16 cellular contexts compared by ENCODE assay signal in genomic region chr20:57312138-57312537, GRCh38. TPM values are rescaled to one million over a fixed set of nuclear protein-coding genes. Genes with fewer than 3 reads are reported as not detected.
DNase-seq lines count a peak whose midpoint lies in the region; ATAC-seq, FAIRE-seq and TF ChIP-seq lines count a peak whose summit lies in the region.
"Had no signal": no experiment of that assay in that cellular context is flagged by ENCODE, and none has a peak within 500 bp of the region (broad histone marks: within the 10 kb centered on the region; RNA-seq: fewer than 3 reads in every experiment).

No MANE protein-coding gene starts in this region.

- TF ChIP-seq EP300 in HepG2 (IDR thresholded peaks at IDR 0.05; ENCODE audit: low read depth in 2 of 2, low read length in 2 of 2): no peak
- TF ChIP-seq EP300 in HepG2 (CRISPR knock-in tag; IDR thresholded peaks at IDR 0.05; ENCODE audit: borderline replicate concordance): no peak
- no peak for TF ChIP-seq EP300 in H1 (IDR thresholded peaks at IDR 0.05; ENCODE audit: borderline replicate concordance in 1 of 2, low read depth in 2 of 2, low read length in 2 of 2)

- no peak overlapping the region for H2AK5ac ChIP-seq in H1 (ENCODE audit: low read depth, low read length)
- no peak overlapping the region for H2AK5ac ChIP-seq in trophoblast cell (ENCODE audit: low read length)

- H2BK15ac ChIP-seq in H1 (ENCODE audit: low read length): no peak overlapping the region

- TF ChIP-seq CTCF in HepG2 (CRISPR knock-in tag; IDR thresholded peaks at IDR 0.05) (no peak), right lobe of liver (IDR thresholded peaks at IDR 0.05) (no peak), H1 (IDR thresholded peaks at IDR 0.05; ENCODE audit: control extremely low read depth in 1 of 3, insufficient read depth in 1 of 3, low read depth in 1 of 3, low read length in 3 of 3) (no peak)

- H2BK120ac ChIP-seq in H1 (replicated peaks; ENCODE audit: low read depth, low read length): no peak overlapping the region
- H2BK120ac ChIP-seq in trophoblast cell (ENCODE audit: insufficient read depth, low read length, poor library complexity): no peak overlapping the region

- H3K79me2 ChIP-seq in HepG2 (ENCODE audit: insufficient read depth, low read length): no peaks in the 10 kb centered on the region
- no peaks in the 10 kb centered on the region for H3K79me2 ChIP-seq in H1 (ENCODE audit: control insufficient read depth in 1 of 2, insufficient read depth in 2 of 2, low read length in 2 of 2)
- no peaks in the 10 kb centered on the region for H3K79me2 ChIP-seq in trophoblast cell (ENCODE audit: control insufficient read depth, insufficient read depth, low read length, poor library complexity)

- H3K23ac ChIP-seq in H1 (ENCODE audit: insufficient read length) (no peak overlapping the region), trophoblast cell (ENCODE audit: low read length) (no peak overlapping the region)

- DNase-seq in HepG2 (ENCODE audit: low spot score) (no peak), right lobe of liver (no peak), H1 (ENCODE audit: low read depth in 1 of 2, low spot score in 2 of 2) (no peak), trophoblast cell (peak; percentile 20 to 30), NCI-H1436 treated with DMSO at 0.1 percent for 48 hours (lab: John Stamatoyannopoulos, UW) (no peak), NCI-H2227 treated with DMSO at 0.1 percent for 48 hours (lab: John Stamatoyannopoulos, UW) (no peak)
- DNase-seq: ACHN; CD4-positive, CD25-positive, alpha-beta regulatory T cell; GOT3 had no signal

- H3K79me1 ChIP-seq in H1 (ENCODE audit: low read depth, low read length) (no peaks in the 10 kb centered on the region), trophoblast cell (ENCODE audit: low read length) (peaks cover 2% of the 10 kb centered on the region)

- no peak overlapping the region for H3K4me2 ChIP-seq in HepG2 (ENCODE audit: low read depth, low read length)
- no peak overlapping the region for H3K4me2 ChIP-seq in H1 (ENCODE audit: insufficient read depth in 1 of 2, low read depth in 2 of 2, low read length in 2 of 2)
- no peak overlapping the region for H3K4me2 ChIP-seq in trophoblast cell (ENCODE audit: low read length)
- H3K4me2 ChIP-seq: BLaER1 treated with 17β-estradiol and CSF1 and Interleukin-3, amounts not matched to agents 10 nM and 100 nM had no signal

- no peak overlapping the region for H3K56ac ChIP-seq in H1 (replicated peaks; ENCODE audit: insufficient read length, low read depth, low read length)

- 3% methylated on average over 6 of the region's 6 CpGs for WGBS in HepG2 (ENCODE audit: low lambda C conversion rate)
- WGBS in right lobe of liver (ENCODE audit: insufficient coverage, low coverage, low lambda C conversion rate, missing lambda C conversion rate): 62% methylated on average over 2 of the region's 6 CpGs
- 85% methylated on average over 6 of the region's 6 CpGs; no CpG with 5 or more reads in 1 of the 2 experiments for WGBS in H1 (ENCODE audit: extremely low coverage in 1 of 2, insufficient coverage in 1 of 2, insufficient read length in 1 of 2, insufficient replicate concordance in 2 of 2, low coverage in 1 of 2, low lambda C conversion rate in 2 of 2, missing lambda C conversion rate in 1 of 2), 2 experiments
- no CpG with 5 or more reads among the region's 6 CpGs for WGBS in trophoblast cell (ENCODE audit: extremely low coverage, insufficient coverage, insufficient read length)

- H2BK12ac ChIP-seq in H1 (ENCODE audit: low read depth, low read length): no peak overlapping the region
- no peak overlapping the region for H2BK12ac ChIP-seq in trophoblast cell (ENCODE audit: low read length)

- H2BK20ac ChIP-seq in H1 (ENCODE audit: low read length): no peak overlapping the region

- H4K12ac ChIP-seq in trophoblast cell (ENCODE audit: low read depth, low read length): no peak overlapping the region

- H3K36me3 ChIP-seq in HepG2 (replicated peaks in 1 of 2; ENCODE audit: control insufficient read depth in 1 of 2, insufficient read depth in 2 of 2, low read length in 2 of 2): no peaks in the 10 kb centered on the region
- no peaks in the 10 kb centered on the region for H3K36me3 ChIP-seq in right lobe of liver
- no peaks in the 10 kb centered on the region for H3K36me3 ChIP-seq in H1 (ENCODE audit: control insufficient read depth in 2 of 4, insufficient read depth in 4 of 4, low read length in 3 of 4)
- no peaks in the 10 kb centered on the region for H3K36me3 ChIP-seq in trophoblast cell (ENCODE audit: control insufficient read depth in 1 of 2, insufficient read depth in 2 of 2, low read length in 2 of 2)
- H3K36me3 ChIP-seq: BLaER1 treated with 17β-estradiol and CSF1 and Interleukin-3, amounts not matched to agents 10 nM and 100 nM; HAP-1 had no signal

- H3K18ac ChIP-seq in H1 (ENCODE audit: extremely low read depth, low read length) (no peak overlapping the region), trophoblast cell (ENCODE audit: low read length) (no peak overlapping the region)

- H3K4me1 ChIP-seq in HepG2 (ENCODE audit: insufficient read depth, low read length): no peaks in the 10 kb centered on the region
- no peaks in the 10 kb centered on the region for H3K4me1 ChIP-seq in right lobe of liver
- no peaks in the 10 kb centered on the region for H3K4me1 ChIP-seq in H1 (replicated peaks in 1 of 4; ENCODE audit: control insufficient read depth in 3 of 4, insufficient read depth in 4 of 4, low read length in 3 of 4)
- peaks cover 13 to 15% of the 10 kb centered on the region in 2 experiments for H3K4me1 ChIP-seq in trophoblast cell (ENCODE audit: control insufficient read depth in 1 of 2, insufficient read depth in 2 of 2, low read length in 2 of 2)
- H3K4me1 ChIP-seq: HAP-1 had no signal

- H3K27me3 ChIP-seq in HepG2 (ENCODE audit: control insufficient read depth in 1 of 2, insufficient read depth in 2 of 2, low read length in 2 of 2) (peaks cover 5 to 49% of the 10 kb centered on the region in 2 experiments; a peak in 4 of 5 replicates), right lobe of liver (no peaks in the 10 kb centered on the region), H1 (replicated peaks in 1 of 4; ENCODE audit: control insufficient read depth in 3 of 4, extremely low read depth in 1 of 4, insufficient read depth in 3 of 4, low read length in 3 of 4) (no peaks in the 10 kb centered on the region; a peak in 2 of 7 replicates), trophoblast cell (ENCODE audit: insufficient read depth, low read length) (no peaks in the 10 kb centered on the region)
- H3K27me3 ChIP-seq: BLaER1 treated with 17β-estradiol and CSF1 and Interleukin-3, amounts not matched to agents 10 nM and 100 nM had no signal

- intact Hi-C loops in HepG2 (cut with micrococcal nuclease; ENCODE audit: unreplicated experiment) (no loop called here), right lobe of liver (cut with DNase I) (no loop called here)

- H2AFZ ChIP-seq in HepG2 (ENCODE audit: low read length): no peak overlapping the region
- H2AFZ ChIP-seq in H1 (ENCODE audit: low read length): no peak overlapping the region
- H2AFZ ChIP-seq in trophoblast cell (ENCODE audit: insufficient read depth, low read length, poor library complexity): no peak overlapping the region

- H4K91ac ChIP-seq in H1 (replicated peaks; ENCODE audit: insufficient read length, low read length) (peak overlapping the region; percentile 62), trophoblast cell (ENCODE audit: low read depth, low read length) (no peak overlapping the region)

- H3K4ac ChIP-seq in H1 (replicated peaks; ENCODE audit: insufficient read length, low read depth, low read length) (no peak overlapping the region), trophoblast cell (ENCODE audit: low read depth, low read length) (no peak overlapping the region)

- H4K20me1 ChIP-seq in HepG2 (ENCODE audit: insufficient read depth, low read length) (no peaks in the 10 kb centered on the region), H1 (replicated peaks in 1 of 2; ENCODE audit: control insufficient read depth in 1 of 2, insufficient read depth in 2 of 2, low read length in 2 of 2) (no peaks in the 10 kb centered on the region)
- H4K20me1 ChIP-seq: BLaER1 treated with 17β-estradiol and CSF1 and Interleukin-3, amounts not matched to agents 10 nM and 100 nM had no signal

- H4K8ac ChIP-seq in H1 (ENCODE audit: extremely low read depth, insufficient read depth, low read length) (no peak overlapping the region), trophoblast cell (ENCODE audit: low read depth, low read length) (no peak overlapping the region)

- no peak overlapping the region for H3K9ac ChIP-seq in HepG2 (ENCODE audit: insufficient read depth, low read depth, low read length)
- H3K9ac ChIP-seq in H1 (replicated peaks in 1 of 4; ENCODE audit: extremely low read depth in 1 of 4, low read depth in 3 of 4, low read length in 3 of 4): no peak overlapping the region
- H3K9ac ChIP-seq in trophoblast cell (ENCODE audit: low read length): no peak overlapping the region
- H3K9ac ChIP-seq: BLaER1 treated with 17β-estradiol and CSF1 and Interleukin-3, amounts not matched to agents 10 nM and 100 nM had no signal

- TF ChIP-seq POLR2A in HepG2 (IDR thresholded peaks at IDR 0.05; ENCODE audit: insufficient read depth in 1 of 2, low read depth in 2 of 2, low read length in 2 of 2) (no peak), right lobe of liver (IDR thresholded peaks at IDR 0.05) (no peak), H1 (IDR thresholded peaks at IDR 0.05; ENCODE audit: control extremely low read depth in 1 of 2, low read depth in 2 of 2, low read length in 2 of 2) (no peak)

- no peak for TF ChIP-seq RAD21 in HepG2 (CRISPR knock-in tag; IDR thresholded peaks at IDR 0.05)
- no peak for TF ChIP-seq RAD21 in H1 (IDR thresholded peaks at IDR 0.05 in 1 of 2, conservative IDR thresholded peaks at IDR 0.05 in 1 of 2; ENCODE audit: low read depth in 2 of 2, low read length in 2 of 2)

- H3K4me3 ChIP-seq in HepG2 (replicated peaks in 1 of 3; ENCODE audit: insufficient read depth in 1 of 3, low read depth in 2 of 3, low read length in 3 of 3) (no peak overlapping the region), right lobe of liver (no peak overlapping the region), H1 (ENCODE audit: extremely low read depth in 1 of 4, insufficient read depth in 2 of 4, low read depth in 3 of 4, low read length in 4 of 4) (no peak overlapping the region), trophoblast cell (ENCODE audit: low read depth, low read length) (no peak overlapping the region)
- H3K4me3 ChIP-seq: BLaER1 treated with 17β-estradiol and CSF1 and Interleukin-3, amounts not matched to agents 10 nM and 100 nM; HAP-1; K562 had no signal

- BruUV-seq in HepG2 (replicated peaks; lab: Mats Ljungman, UMichigan): no TSS peak

- in situ Hi-C loops in HepG2 (cut with HindIII; ENCODE audit: extremely low pct_ligation_motif_present, low pct_unique_long_range_greater_than_20kb): no loop called here

- CTCF ChIA-PET in HepG2 (lab: Yijun Ruan, JAX; ENCODE audit: low intra/inter-chr PET ratio, low total read pairs): interaction anchor here (1.2 kb wide), 1 partner anchor 20 kb away, joined by 3 read pairs; no protein-coding TSS in a partner anchor
- CTCF ChIA-PET in H1 (lab: Charles Lee; ENCODE audit: partially characterized antibody): interaction anchor here (1.2 to 1.4 kb wide), 3 partner anchors 17 to 24 kb away, joined by 3 read pairs; no protein-coding TSS in a partner anchor

- no peak overlapping the region for H3K14ac ChIP-seq in H1 (ENCODE audit: insufficient read length)
- H3K14ac ChIP-seq in trophoblast cell (ENCODE audit: low read length): no peak overlapping the region

- H3K27ac ChIP-seq in HepG2 (ENCODE audit: extremely low read length, insufficient read depth, low read length) (no peak overlapping the region), right lobe of liver (no peak overlapping the region), H1 (ENCODE audit: low read depth, low read length) (no peak overlapping the region), trophoblast cell (ENCODE audit: low read depth, low read length) (no peak overlapping the region)
- H3K27ac ChIP-seq: BLaER1 treated with 17β-estradiol and CSF1 and Interleukin-3, amounts not matched to agents 10 nM and 100 nM had no signal

- H4K5ac ChIP-seq in H1 (ENCODE audit: insufficient read length, low read depth, low read length): no peak overlapping the region

- POLR2A ChIA-PET in HepG2 (lab: Yijun Ruan, JAX): no interaction called here
- POLR2A ChIA-PET in H1 (lab: Charles Lee; ENCODE audit: partially characterized antibody): no interaction called here

- H2BK5ac ChIP-seq in H1 (ENCODE audit: low read depth, low read length) (no peak overlapping the region), trophoblast cell (ENCODE audit: low read depth, low read length, poor library complexity) (no peak overlapping the region)

- H3K9me3 ChIP-seq in HepG2 (ENCODE audit: low read length) (no peaks in the 10 kb centered on the region), right lobe of liver (no peaks in the 10 kb centered on the region), H1 (ENCODE audit: insufficient read depth in 2 of 2, low read depth in 1 of 2, low read length in 1 of 2) (no peaks in the 10 kb centered on the region), trophoblast cell (ENCODE audit: insufficient read depth, low read depth, low read length) (no peaks in the 10 kb centered on the region)
- H3K9me3 ChIP-seq: HAP-1 had no signal

- FAIRE-seq in HepG2 (lab: Jason Lieb, UNC) (no peak), H1 (lab: Jason Lieb, UNC) (no peak)
- FAIRE-seq: GM18507, K562 had no signal

- ATAC-seq in HepG2 (no peak), right lobe of liver (no peak), HG03378 (IDR thresholded peaks at IDR 0.05; ENCODE audit: unreplicated experiment) (no peak)
- ATAC-seq: K562 had no signal

- no peaks in the 10 kb centered on the region for H3K23me2 ChIP-seq in H1 (ENCODE audit: low read depth, low read length)

RNA-seq across cellular contexts. Expression of gene SPO11, which starts 17.5 kb away (rescaled TPM):
- total RNA-seq in HepG2 (2016; rRNA removed; fragmentation: Illumina TruSeq; extraction: Trizol): not detected in 2 replicates
- total RNA-seq in HepG2 (2016; cell fraction: cytosol; rRNA removed; fragmentation: Illumina TruSeq; extraction: Trizol; ENCODE audit: low read depth): not detected in 2 replicates
- not detected in 2 replicates for total RNA-seq in HepG2 (2016; cell fraction: insoluble cytoplasmic fraction; rRNA removed; fragmentation: Illumina TruSeq; extraction: Trizol)
- not detected in 2 replicates for total RNA-seq in HepG2 (2016; cell fraction: membrane; rRNA removed; fragmentation: Illumina TruSeq; extraction: Trizol)
- not detected in 2 replicates for total RNA-seq in HepG2 (2016; cell fraction: nucleus; rRNA removed; fragmentation: Illumina TruSeq; extraction: Trizol)
- not detected in 2 replicates for polyA plus RNA-seq in HepG2 (2011; rRNA removed)
- not detected in 2 replicates for polyA plus RNA-seq in HepG2 (2011; cell fraction: cytosol; rRNA removed)
- not detected in 2 replicates for polyA plus RNA-seq in HepG2 (2011; cell fraction: nucleus; rRNA removed)
- not detected in 2 replicates for polyA plus RNA-seq in HepG2 (2012)
- polyA plus RNA-seq in HepG2 (2016; cell fraction: cytosol; fragmentation: Illumina TruSeq; extraction: Trizol; ENCODE audit: low read depth): not detected in 2 replicates
- polyA plus RNA-seq in HepG2 (2016; cell fraction: insoluble cytoplasmic fraction; fragmentation: Illumina TruSeq; extraction: Trizol; ENCODE audit: low read depth): not detected in 2 replicates
- polyA plus RNA-seq in HepG2 (2016; cell fraction: membrane; fragmentation: Illumina TruSeq; extraction: Trizol; ENCODE audit: low read depth): not detected in 2 replicates
- not detected in 2 replicates for polyA plus RNA-seq in HepG2 (2016; cell fraction: nucleus; fragmentation: Illumina TruSeq; extraction: Trizol; ENCODE audit: insufficient read depth, low read depth)
- polyA minus RNA-seq in HepG2 (2011; rRNA and poly(A)+ RNA removed; ENCODE audit: low replicate concordance): not detected in 2 replicates
- not detected in 2 replicates for polyA minus RNA-seq in HepG2 (2011; cell fraction: cytosol; rRNA and poly(A)+ RNA removed)
- not detected in 2 replicates for polyA minus RNA-seq in HepG2 (2011; cell fraction: nucleus; rRNA and poly(A)+ RNA removed)
- not detected for total RNA-seq in right lobe of liver
- not detected in 2 replicates for total RNA-seq in H1 (2021; fragmentation: NEBNext Ultra II Directional; extraction: Animal tissue kit (Norgen Biotek cat#: 25700))
- not detected in 2 replicates for polyA plus RNA-seq in H1 (2011; rRNA removed)
- not detected for polyA plus RNA-seq in H1 (2011; cell fraction: cytosol; rRNA removed)
- not detected for polyA plus RNA-seq in H1 (2011; cell fraction: nucleus; rRNA removed)
- not detected in 4 replicates for polyA plus RNA-seq in H1 (2012, experiment 1 of 2)
- not detected for polyA plus RNA-seq in H1 (2012, experiment 2 of 2)
- not detected for polyA plus RNA-seq in H1 (2013, experiment 1 of 2)
- not detected for polyA plus RNA-seq in H1 (2013, experiment 2 of 2)
- not detected in 2 replicates for polyA minus RNA-seq in H1 (2011; rRNA and poly(A)+ RNA removed)
- polyA minus RNA-seq in H1 (2011; cell fraction: cytosol; rRNA and poly(A)+ RNA removed): not detected
- polyA minus RNA-seq in H1 (2011; cell fraction: nucleus; rRNA and poly(A)+ RNA removed): not detected
- polyA plus RNA-seq in trophoblast cell (2013): not detected in 2 replicates
- total RNA-seq: A172; CD4-positive, CD25-positive, alpha-beta regulatory T cell; Daoy; K562 had no signal
- polyA plus RNA-seq: CD4-positive, CD25-positive, alpha-beta regulatory T cell; K562 had no signal

RNA-seq across cellular contexts. Expression of gene RAE1, which starts 38.9 kb away (rescaled TPM):
- total RNA-seq in HepG2 (2016; rRNA removed; fragmentation: Illumina TruSeq; extraction: Trizol) (72.9 and 84.7 TPM in 2 replicates), right lobe of liver (10 to 100 TPM in 4 of 6 experiments, 1 to 10 TPM in 2; 8.6 to 22.1 (median 11.1) TPM)
- total RNA-seq in HepG2 (2016; cell fraction: cytosol; rRNA removed; fragmentation: Illumina TruSeq; extraction: Trizol; ENCODE audit: low read depth): 7.0 TPM in 2 replicates
- total RNA-seq in HepG2 (2016; cell fraction: insoluble cytoplasmic fraction; rRNA removed; fragmentation: Illumina TruSeq; extraction: Trizol): 69.1 and 75.0 TPM in 2 replicates
- total RNA-seq in HepG2 (2016; cell fraction: membrane; rRNA removed; fragmentation: Illumina TruSeq; extraction: Trizol): 12.7 and 13.6 TPM in 2 replicates
- total RNA-seq in HepG2 (2016; cell fraction: nucleus; rRNA removed; fragmentation: Illumina TruSeq; extraction: Trizol): 52.3 and 56.5 TPM in 2 replicates
- polyA plus RNA-seq in HepG2 (2011; rRNA removed) (29.2 and 36.1 TPM in 2 replicates), H1 (2011; rRNA removed) (44.9 and 58.8 TPM in 2 replicates)
- 38.8 and 67.0 TPM in 2 replicates for polyA plus RNA-seq in HepG2 (2011; cell fraction: cytosol; rRNA removed)
- 104 and 106 TPM in 2 replicates for polyA plus RNA-seq in HepG2 (2011; cell fraction: nucleus; rRNA removed)
- 40.7 and 46.9 TPM in 2 replicates for polyA plus RNA-seq in HepG2 (2012)
- 5.7 and 6.3 TPM in 2 replicates for polyA plus RNA-seq in HepG2 (2016; cell fraction: cytosol; fragmentation: Illumina TruSeq; extraction: Trizol; ENCODE audit: low read depth)
- 85.9 and 97.1 TPM in 2 replicates for polyA plus RNA-seq in HepG2 (2016; cell fraction: insoluble cytoplasmic fraction; fragmentation: Illumina TruSeq; extraction: Trizol; ENCODE audit: low read depth)
- 6.4 and 8.4 TPM in 2 replicates for polyA plus RNA-seq in HepG2 (2016; cell fraction: membrane; fragmentation: Illumina TruSeq; extraction: Trizol; ENCODE audit: low read depth)
- polyA plus RNA-seq in HepG2 (2016; cell fraction: nucleus; fragmentation: Illumina TruSeq; extraction: Trizol; ENCODE audit: insufficient read depth, low read depth): 70.0 and 74.0 TPM in 2 replicates
- 47.5 and 58.8 TPM in 2 replicates for polyA minus RNA-seq in HepG2 (2011; rRNA and poly(A)+ RNA removed; ENCODE audit: low replicate concordance)
- 20.8 and 32.8 TPM in 2 replicates for polyA minus RNA-seq in HepG2 (2011; cell fraction: cytosol; rRNA and poly(A)+ RNA removed)
- polyA minus RNA-seq in HepG2 (2011; cell fraction: nucleus; rRNA and poly(A)+ RNA removed): 119 and 124 TPM in 2 replicates
- total RNA-seq in H1 (2021; fragmentation: NEBNext Ultra II Directional; extraction: Animal tissue kit (Norgen Biotek cat#: 25700)): 33.0 and 35.9 TPM in 2 replicates
- polyA plus RNA-seq in H1 (2011; cell fraction: cytosol; rRNA removed): 50.7 TPM
- 39.7 TPM for polyA plus RNA-seq in H1 (2011; cell fraction: nucleus; rRNA removed)
- 38.3 to 45.8 TPM (median 41.2 TPM) in 4 replicates for polyA plus RNA-seq in H1 (2012, experiment 1 of 2)
- 20.3 TPM for polyA plus RNA-seq in H1 (2012, experiment 2 of 2)
- 20.4 TPM for polyA plus RNA-seq in H1 (2013, experiment 1 of 2)
- 17.4 TPM for polyA plus RNA-seq in H1 (2013, experiment 2 of 2)
- polyA minus RNA-seq in H1 (2011; rRNA and poly(A)+ RNA removed): 69.3 and 70.1 TPM in 2 replicates
- 23.9 TPM for polyA minus RNA-seq in H1 (2011; cell fraction: cytosol; rRNA and poly(A)+ RNA removed)
- 69.1 TPM for polyA minus RNA-seq in H1 (2011; cell fraction: nucleus; rRNA and poly(A)+ RNA removed)
- polyA plus RNA-seq in trophoblast cell (2013): 18.8 and 19.7 TPM in 2 replicates

RNA-seq across cellular contexts. Expression of gene BMP7, which starts 45.7 kb away (rescaled TPM):
- not detected in 2 replicates for total RNA-seq in HepG2 (2016; rRNA removed; fragmentation: Illumina TruSeq; extraction: Trizol)
- total RNA-seq in HepG2 (2016; cell fraction: cytosol; rRNA removed; fragmentation: Illumina TruSeq; extraction: Trizol; ENCODE audit: low read depth): not detected in 2 replicates
- total RNA-seq in HepG2 (2016; cell fraction: insoluble cytoplasmic fraction; rRNA removed; fragmentation: Illumina TruSeq; extraction: Trizol): not detected in 2 replicates
- total RNA-seq in HepG2 (2016; cell fraction: membrane; rRNA removed; fragmentation: Illumina TruSeq; extraction: Trizol): not detected in 2 replicates
- total RNA-seq in HepG2 (2016; cell fraction: nucleus; rRNA removed; fragmentation: Illumina TruSeq; extraction: Trizol): not detected in 2 replicates
- polyA plus RNA-seq in HepG2 (2011; rRNA removed): not detected in 2 replicates
- not detected in 2 replicates for polyA plus RNA-seq in HepG2 (2011; cell fraction: cytosol; rRNA removed)
- not detected in 2 replicates for polyA plus RNA-seq in HepG2 (2011; cell fraction: nucleus; rRNA removed)
- polyA plus RNA-seq in HepG2 (2012): not detected in 2 replicates
- not detected in 2 replicates for polyA plus RNA-seq in HepG2 (2016; cell fraction: cytosol; fragmentation: Illumina TruSeq; extraction: Trizol; ENCODE audit: low read depth)
- not detected in 2 replicates for polyA plus RNA-seq in HepG2 (2016; cell fraction: insoluble cytoplasmic fraction; fragmentation: Illumina TruSeq; extraction: Trizol; ENCODE audit: low read depth)
- not detected in 2 replicates for polyA plus RNA-seq in HepG2 (2016; cell fraction: membrane; fragmentation: Illumina TruSeq; extraction: Trizol; ENCODE audit: low read depth)
- polyA plus RNA-seq in HepG2 (2016; cell fraction: nucleus; fragmentation: Illumina TruSeq; extraction: Trizol; ENCODE audit: insufficient read depth, low read depth): not detected in 2 replicates
- polyA minus RNA-seq in HepG2 (2011; rRNA and poly(A)+ RNA removed; ENCODE audit: low replicate concordance): not detected in 2 replicates
- polyA minus RNA-seq in HepG2 (2011; cell fraction: cytosol; rRNA and poly(A)+ RNA removed): not detected in 2 replicates
- polyA minus RNA-seq in HepG2 (2011; cell fraction: nucleus; rRNA and poly(A)+ RNA removed): not detected in 2 replicates
- not detected for total RNA-seq in right lobe of liver
- total RNA-seq in H1 (2021; fragmentation: NEBNext Ultra II Directional; extraction: Animal tissue kit (Norgen Biotek cat#: 25700)): 7.2 and 9.2 TPM in 2 replicates
- 14.7 and 29.5 TPM in 2 replicates for polyA plus RNA-seq in H1 (2011; rRNA removed)
- 19.0 TPM for polyA plus RNA-seq in H1 (2011; cell fraction: cytosol; rRNA removed)
- polyA plus RNA-seq in H1 (2011; cell fraction: nucleus; rRNA removed): 26.5 TPM
- polyA plus RNA-seq in H1 (2012, experiment 1 of 2): 4.3 to 11.0 TPM (median 8.6 TPM) in 4 replicates
- 4.3 TPM for polyA plus RNA-seq in H1 (2012, experiment 2 of 2)
- polyA plus RNA-seq in H1 (2013, experiment 1 of 2): 8.0 TPM
- 9.6 TPM for polyA plus RNA-seq in H1 (2013, experiment 2 of 2)
- 6.7 and 12.4 TPM in 2 replicates for polyA minus RNA-seq in H1 (2011; rRNA and poly(A)+ RNA removed)
- polyA minus RNA-seq in H1 (2011; cell fraction: cytosol; rRNA and poly(A)+ RNA removed): 14.2 TPM
- polyA minus RNA-seq in H1 (2011; cell fraction: nucleus; rRNA and poly(A)+ RNA removed): 13.2 TPM
- 13.5 and 14.2 TPM in 2 replicates for polyA plus RNA-seq in trophoblast cell (2013)
- total RNA-seq: CD4-positive, CD25-positive, alpha-beta regulatory T cell had no signal
- polyA plus RNA-seq: CD4-positive, CD25-positive, alpha-beta regulatory T cell; K562 had no signal

Comparison
In these comparisons a context has a peak if more than half of its experiments do, and no peak if none do; other contexts are left out.
1. DNase-seq: peak in trophoblast cell (2 of 2); none in HepG2 (single experiment), right lobe of liver (0 of 3), H1 (0 of 2), NCI-H1436 treated with DMSO at 0.1 percent for 48 hours (single experiment) and NCI-H2227 treated with DMSO at 0.1 percent for 48 hours (single experiment).